In genomic region chr7:17564678-17565209, GRCh38 we compare ENCODE assay signal across 13 cellular contexts.
DNase-seq lines count a peak whose midpoint lies in the region; TF ChIP-seq lines count a peak whose summit lies in the region.
"Had no signal": no experiment of that assay in that cellular context is flagged by ENCODE, and none has a peak within 500 bp of the region (broad histone marks: within the 10 kb centered on the region; RNA-seq: fewer than 3 reads in every experiment).

No MANE protein-coding gene starts in this region.

- intact Hi-C loops in ascending aorta (cut with DNase I): no loop called here

- no peaks in the 10 kb centered on the region for H3K36me3 ChIP-seq in ascending aorta

- H3K9me3 ChIP-seq in ascending aorta: no peaks in the 10 kb centered on the region
- H3K9me3 ChIP-seq: mucosa of descending colon had no signal

- no peaks in the 10 kb centered on the region for H3K4me1 ChIP-seq in ascending aorta

- DNase-seq in AG10803 (ENCODE audit: low read depth) (peak; percentile 79), HL-60 (ENCODE audit: low read depth in 1 of 2, low spot score in 1 of 2) (peak; percentile 35 to 56), SIG-M5 (lab: John Stamatoyannopoulos, UW) (peak; percentile 70), fibroblast of peridontal ligament (ENCODE audit: extremely low read depth) (peak; percentile 65), NCI-H1436 (lab: John Stamatoyannopoulos, UW) (no peak), nucleus accumbens (lab: John Stamatoyannopoulos, UW) (no peak), activated T-cell treated with anti-CD3 and anti-CD28 coated beads for 4 hours (no peak), ascending aorta (ENCODE audit: low spot score in 2 of 2) (no peak)
- DNase-seq: cortex of kidney; mucosa of descending colon; NCI-H2081; stimulated activated CD4-positive, alpha-beta T cell treated with anti-CD3 and anti-CD28 coated beads, Interleukin-4, amount 100 ng/mL, for 24 hours; stimulated activated naive CD4-positive, alpha-beta T cell had no signal

- H3K27me3 ChIP-seq in HL-60 (ENCODE audit: insufficient read depth, poor library complexity, severe bottlenecking) (no peaks in the 10 kb centered on the region), ascending aorta (no peaks in the 10 kb centered on the region)

- no peak overlapping the region for H3K4me3 ChIP-seq in AG10803 (ENCODE audit: low read length)
- no peak overlapping the region for H3K4me3 ChIP-seq in HL-60 (replicated peaks; ENCODE audit: insufficient read depth, low read length)
- no peak overlapping the region for H3K4me3 ChIP-seq in ascending aorta
- H3K4me3 ChIP-seq: mucosa of descending colon had no signal

- H3K27ac ChIP-seq in HL-60 (replicated peaks) (no peak overlapping the region), ascending aorta (no peak overlapping the region)

- TF ChIP-seq CTCF in AG10803 (conservative IDR thresholded peaks at IDR 0.05; ENCODE audit: low read length) (no peak), HL-60 (IDR thresholded peaks at IDR 0.05; ENCODE audit: insufficient read depth, low read length) (no peak), ascending aorta (IDR thresholded peaks at IDR 0.05) (no peak)

Comparison
In these comparisons a context has a peak if more than half of its experiments do, and no peak if none do; other contexts are left out.
1. DNase-seq: peak in AG10803 (single experiment), HL-60 (2 of 2), SIG-M5 (single experiment) and fibroblast of peridontal ligament (single experiment); none in NCI-H1436 (single experiment), nucleus accumbens (0 of 56), activated T-cell treated with anti-CD3 and anti-CD28 coated beads for 4 hours (single experiment) and ascending aorta (0 of 2).